Comparison of ENCODE assay signal across 11 cellular contexts in genomic region chr11:123616505-123617198, GRCh38. TPM values are rescaled to one million over a fixed set of nuclear protein-coding genes. Genes with fewer than 3 reads are reported as not detected.
DNase-seq lines count a peak whose midpoint lies in the region; ATAC-seq and TF ChIP-seq lines count a peak whose summit lies in the region.
"Had no signal": no experiment of that assay in that cellular context is flagged by ENCODE, and none has a peak within 500 bp of the region (broad histone marks: within the 10 kb centered on the region; RNA-seq: fewer than 3 reads in every experiment).

No MANE protein-coding gene starts in this region.

- DNase-seq in NCI-H446 treated with DMSO at 0.1 percent for 48 hours (lab: John Stamatoyannopoulos, UW) (peak; percentile 29), fibroblast of lung (ENCODE audit: low read depth in 2 of 2) (peak; percentile 78 to 86), mesenchymal stem cell (peak; percentile 76), upper lobe of right lung (no peak), foreskin melanocyte (no peak), HAP-1 (ENCODE audit: low spot score in 2 of 2) (no peak)
- DNase-seq: activated CD4-positive, alpha-beta T cell treated with anti-CD3 and anti-CD28 coated beads, Interleukin-2, amount 50 U/mL, for 4 hours; NCI-H2227 treated with DMSO at 0.1 percent for 48 hours; stimulated activated naive CD4-positive, alpha-beta T cell treated with Interleukin-2 at 50 U/mL for 16 hours had no signal

- intact Hi-C loops in upper lobe of right lung (cut with DNase I), result no loop called here

- no peak overlapping the region for H3K23ac ChIP-seq in mesenchymal stem cell (ENCODE audit: low read length in 2 of 2)

- H3K27me3 ChIP-seq in fibroblast of lung (ENCODE audit: control insufficient read depth, insufficient read depth, low read length) (no peaks in the 10 kb centered on the region), mesenchymal stem cell (ENCODE audit: control insufficient read depth in 1 of 2, insufficient read depth in 1 of 2, low read length in 2 of 2) (no peaks in the 10 kb centered on the region), upper lobe of right lung (no peaks in the 10 kb centered on the region), HAP-1 (ENCODE audit: low read depth) (no peaks in the 10 kb centered on the region)

- H3K4me2 ChIP-seq in fibroblast of lung (ENCODE audit: extremely low read depth, insufficient read depth, low read length) (no peak overlapping the region), mesenchymal stem cell (ENCODE audit: low read length, poor library complexity, severe bottlenecking) (no peak overlapping the region)

- no peaks in the 10 kb centered on the region for H3K79me2 ChIP-seq in fibroblast of lung (ENCODE audit: control insufficient read depth, insufficient read depth, low read length)

- WGBS in mesenchymal stem cell, result 57% methylated on average over 10 of the region's 11 CpGs

- H2AFZ ChIP-seq in fibroblast of lung (ENCODE audit: low read length), result no peak overlapping the region
- H2AFZ ChIP-seq in mesenchymal stem cell (ENCODE audit: low read depth, low read length), result no peak overlapping the region

- no peak overlapping the region for H3K4ac ChIP-seq in mesenchymal stem cell (ENCODE audit: low read depth in 1 of 2, low read length in 2 of 2)

- in situ Hi-C loops in HAP-1 (cut with MboI; ENCODE audit: low sequenced_read_pairs), result no loop called here

- no peak overlapping the region for H2BK15ac ChIP-seq in mesenchymal stem cell (ENCODE audit: low read depth, poor library complexity, severe bottlenecking)

- no peaks in the 10 kb centered on the region for H3K36me3 ChIP-seq in fibroblast of lung (ENCODE audit: control insufficient read depth, insufficient read depth, low read length)
- H3K36me3 ChIP-seq in mesenchymal stem cell (ENCODE audit: control insufficient read depth in 1 of 2, insufficient read depth in 2 of 2, low read depth in 1 of 2, low read length in 2 of 2), result peaks cover 21 to 70% of the 10 kb centered on the region in 2 experiments
- H3K36me3 ChIP-seq in upper lobe of right lung, result no peaks in the 10 kb centered on the region
- peaks cover 42% of the 10 kb centered on the region for H3K36me3 ChIP-seq in HAP-1 (replicated peaks)

- no peak overlapping the region for H2BK12ac ChIP-seq in mesenchymal stem cell (ENCODE audit: low read length in 2 of 2)

- no peaks in the 10 kb centered on the region for H4K20me1 ChIP-seq in fibroblast of lung (ENCODE audit: control insufficient read depth, extremely low read depth, insufficient read depth, low read length)

- H3K79me1 ChIP-seq in mesenchymal stem cell (replicated peaks; ENCODE audit: low read length, poor library complexity, severe bottlenecking), result no peaks in the 10 kb centered on the region

- H3K18ac ChIP-seq in mesenchymal stem cell (ENCODE audit: low read depth in 1 of 2, low read length in 2 of 2), result peak overlapping the region in 1 of 2 experiments; percentile 40

- H2BK5ac ChIP-seq in mesenchymal stem cell (ENCODE audit: low read depth, low read length, poor library complexity, severe bottlenecking), result no peak overlapping the region

- H3K4me3 ChIP-seq in fibroblast of lung (replicated peaks in 1 of 4; ENCODE audit: control extremely low read depth in 1 of 4, insufficient read depth in 1 of 4, low read depth in 3 of 4, low read length in 4 of 4) (no peak overlapping the region), mesenchymal stem cell (ENCODE audit: insufficient read depth in 1 of 2, low read depth in 1 of 2, low read length in 2 of 2) (no peak overlapping the region), upper lobe of right lung (no peak overlapping the region), HAP-1 (no peak overlapping the region)

- H2AK5ac ChIP-seq in mesenchymal stem cell (ENCODE audit: low read length, severe bottlenecking), result no peak overlapping the region

- no peak overlapping the region for H3K27ac ChIP-seq in fibroblast of lung (ENCODE audit: insufficient read depth, low read length)
- no peak overlapping the region for H3K27ac ChIP-seq in mesenchymal stem cell (ENCODE audit: low read length, poor library complexity, severe bottlenecking)
- no peak overlapping the region for H3K27ac ChIP-seq in upper lobe of right lung

- H3K9ac ChIP-seq in fibroblast of lung (ENCODE audit: insufficient read depth, low read length) (no peak overlapping the region), mesenchymal stem cell (ENCODE audit: low read length) (no peak overlapping the region)

- H3K9me3 ChIP-seq in fibroblast of lung (ENCODE audit: control insufficient read depth, insufficient read depth, low read depth, low read length) (no peaks in the 10 kb centered on the region), mesenchymal stem cell (ENCODE audit: control insufficient read depth, low read length) (no peaks in the 10 kb centered on the region), upper lobe of right lung (no peaks in the 10 kb centered on the region), HAP-1 (no peaks in the 10 kb centered on the region)

- H4K91ac ChIP-seq in mesenchymal stem cell (ENCODE audit: low read length), result no peak overlapping the region

- H2BK120ac ChIP-seq in mesenchymal stem cell (ENCODE audit: low read depth, low read length), result no peak overlapping the region

- ATAC-seq in upper lobe of right lung (peak; percentile 57), HG02840 (IDR thresholded peaks at IDR 0.05; ENCODE audit: low FRiP score, unreplicated experiment) (no peak), HG02884 (IDR thresholded peaks at IDR 0.05; ENCODE audit: unreplicated experiment) (no peak)

- TF ChIP-seq CTCF in fibroblast of lung (conservative IDR thresholded peaks at IDR 0.05 in 1 of 2, IDR thresholded peaks at IDR 0.05 in 1 of 2; ENCODE audit: low read depth in 1 of 2, low read length in 2 of 2) (no peak), upper lobe of right lung (IDR thresholded peaks at IDR 0.05) (no peak)

- H4K8ac ChIP-seq in mesenchymal stem cell (ENCODE audit: low read length), result no peak overlapping the region

- H3K4me1 ChIP-seq in fibroblast of lung (ENCODE audit: control insufficient read depth, extremely low read depth, insufficient read depth, low read length), result no peaks in the 10 kb centered on the region
- H3K4me1 ChIP-seq in mesenchymal stem cell (ENCODE audit: control insufficient read depth, insufficient read depth, low read depth, low read length), result peaks cover 1% of the 10 kb centered on the region
- H3K4me1 ChIP-seq in upper lobe of right lung, result no peaks in the 10 kb centered on the region
- H3K4me1 ChIP-seq in HAP-1, result no peaks in the 10 kb centered on the region

- no peak overlapping the region for H3K14ac ChIP-seq in mesenchymal stem cell (ENCODE audit: low read length in 2 of 2)

RNA-seq across cellular contexts. Expression of gene SCN3B, which starts 37.8 kb away (rescaled TPM):
- total RNA-seq in fibroblast of lung (under 0.01 TPM in 2 replicates), upper lobe of right lung (3.2 TPM)
- polyA plus RNA-seq in fibroblast of lung, result 0.03 TPM in 2 replicates
- polyA plus RNA-seq in fibroblast of lung (2012), result 0.08 TPM in 1 of 2 replicates, not detected in the other
- not detected in 2 replicates for polyA minus RNA-seq in fibroblast of lung (ENCODE audit: low replicate concordance)
- polyA plus RNA-seq in mesenchymal stem cell (2013, experiment 1 of 2), result 0.10 TPM
- 0.11 TPM for polyA plus RNA-seq in mesenchymal stem cell (2013, experiment 2 of 2)

Comparison
In these comparisons a context has a peak if more than half of its experiments do, and no peak if none do; other contexts are left out.
1. DNase-seq: peak in NCI-H446 treated with DMSO at 0.1 percent for 48 hours (single experiment), fibroblast of lung (2 of 2) and mesenchymal stem cell (single experiment); none in upper lobe of right lung (single experiment), foreskin melanocyte (single experiment) and HAP-1 (0 of 2).